In the genomic region with DNA sequence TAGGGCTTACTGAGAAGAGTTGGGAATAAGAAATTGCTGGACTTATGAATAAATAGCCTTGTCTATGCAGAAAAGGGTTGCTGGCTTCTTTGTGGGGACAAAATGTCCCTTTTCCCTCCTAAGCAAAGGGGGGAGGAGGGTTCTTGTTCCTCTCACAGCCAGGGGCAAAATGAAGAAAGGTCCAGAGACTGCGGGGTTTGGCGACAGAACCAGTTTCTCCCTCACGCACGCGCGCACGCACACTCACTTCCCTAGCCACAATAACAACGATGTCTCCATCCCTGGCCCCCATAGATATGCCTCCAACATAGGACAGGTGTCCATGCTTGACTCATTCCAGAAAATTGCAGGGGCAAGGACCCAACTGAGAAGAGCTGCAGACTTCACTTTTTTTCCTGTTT, we compare ENCODE assay signal across 1 cellular context.
TF ChIP-seq lines count a peak whose summit lies in the region.

No MANE protein-coding gene starts in this region.

TF ChIP-seq in GM23338, 12 proteins besides CTCF, POLR2A, EP300 and RAD21 (continued from another document):
- TF ChIP-seq, protein P1, sequence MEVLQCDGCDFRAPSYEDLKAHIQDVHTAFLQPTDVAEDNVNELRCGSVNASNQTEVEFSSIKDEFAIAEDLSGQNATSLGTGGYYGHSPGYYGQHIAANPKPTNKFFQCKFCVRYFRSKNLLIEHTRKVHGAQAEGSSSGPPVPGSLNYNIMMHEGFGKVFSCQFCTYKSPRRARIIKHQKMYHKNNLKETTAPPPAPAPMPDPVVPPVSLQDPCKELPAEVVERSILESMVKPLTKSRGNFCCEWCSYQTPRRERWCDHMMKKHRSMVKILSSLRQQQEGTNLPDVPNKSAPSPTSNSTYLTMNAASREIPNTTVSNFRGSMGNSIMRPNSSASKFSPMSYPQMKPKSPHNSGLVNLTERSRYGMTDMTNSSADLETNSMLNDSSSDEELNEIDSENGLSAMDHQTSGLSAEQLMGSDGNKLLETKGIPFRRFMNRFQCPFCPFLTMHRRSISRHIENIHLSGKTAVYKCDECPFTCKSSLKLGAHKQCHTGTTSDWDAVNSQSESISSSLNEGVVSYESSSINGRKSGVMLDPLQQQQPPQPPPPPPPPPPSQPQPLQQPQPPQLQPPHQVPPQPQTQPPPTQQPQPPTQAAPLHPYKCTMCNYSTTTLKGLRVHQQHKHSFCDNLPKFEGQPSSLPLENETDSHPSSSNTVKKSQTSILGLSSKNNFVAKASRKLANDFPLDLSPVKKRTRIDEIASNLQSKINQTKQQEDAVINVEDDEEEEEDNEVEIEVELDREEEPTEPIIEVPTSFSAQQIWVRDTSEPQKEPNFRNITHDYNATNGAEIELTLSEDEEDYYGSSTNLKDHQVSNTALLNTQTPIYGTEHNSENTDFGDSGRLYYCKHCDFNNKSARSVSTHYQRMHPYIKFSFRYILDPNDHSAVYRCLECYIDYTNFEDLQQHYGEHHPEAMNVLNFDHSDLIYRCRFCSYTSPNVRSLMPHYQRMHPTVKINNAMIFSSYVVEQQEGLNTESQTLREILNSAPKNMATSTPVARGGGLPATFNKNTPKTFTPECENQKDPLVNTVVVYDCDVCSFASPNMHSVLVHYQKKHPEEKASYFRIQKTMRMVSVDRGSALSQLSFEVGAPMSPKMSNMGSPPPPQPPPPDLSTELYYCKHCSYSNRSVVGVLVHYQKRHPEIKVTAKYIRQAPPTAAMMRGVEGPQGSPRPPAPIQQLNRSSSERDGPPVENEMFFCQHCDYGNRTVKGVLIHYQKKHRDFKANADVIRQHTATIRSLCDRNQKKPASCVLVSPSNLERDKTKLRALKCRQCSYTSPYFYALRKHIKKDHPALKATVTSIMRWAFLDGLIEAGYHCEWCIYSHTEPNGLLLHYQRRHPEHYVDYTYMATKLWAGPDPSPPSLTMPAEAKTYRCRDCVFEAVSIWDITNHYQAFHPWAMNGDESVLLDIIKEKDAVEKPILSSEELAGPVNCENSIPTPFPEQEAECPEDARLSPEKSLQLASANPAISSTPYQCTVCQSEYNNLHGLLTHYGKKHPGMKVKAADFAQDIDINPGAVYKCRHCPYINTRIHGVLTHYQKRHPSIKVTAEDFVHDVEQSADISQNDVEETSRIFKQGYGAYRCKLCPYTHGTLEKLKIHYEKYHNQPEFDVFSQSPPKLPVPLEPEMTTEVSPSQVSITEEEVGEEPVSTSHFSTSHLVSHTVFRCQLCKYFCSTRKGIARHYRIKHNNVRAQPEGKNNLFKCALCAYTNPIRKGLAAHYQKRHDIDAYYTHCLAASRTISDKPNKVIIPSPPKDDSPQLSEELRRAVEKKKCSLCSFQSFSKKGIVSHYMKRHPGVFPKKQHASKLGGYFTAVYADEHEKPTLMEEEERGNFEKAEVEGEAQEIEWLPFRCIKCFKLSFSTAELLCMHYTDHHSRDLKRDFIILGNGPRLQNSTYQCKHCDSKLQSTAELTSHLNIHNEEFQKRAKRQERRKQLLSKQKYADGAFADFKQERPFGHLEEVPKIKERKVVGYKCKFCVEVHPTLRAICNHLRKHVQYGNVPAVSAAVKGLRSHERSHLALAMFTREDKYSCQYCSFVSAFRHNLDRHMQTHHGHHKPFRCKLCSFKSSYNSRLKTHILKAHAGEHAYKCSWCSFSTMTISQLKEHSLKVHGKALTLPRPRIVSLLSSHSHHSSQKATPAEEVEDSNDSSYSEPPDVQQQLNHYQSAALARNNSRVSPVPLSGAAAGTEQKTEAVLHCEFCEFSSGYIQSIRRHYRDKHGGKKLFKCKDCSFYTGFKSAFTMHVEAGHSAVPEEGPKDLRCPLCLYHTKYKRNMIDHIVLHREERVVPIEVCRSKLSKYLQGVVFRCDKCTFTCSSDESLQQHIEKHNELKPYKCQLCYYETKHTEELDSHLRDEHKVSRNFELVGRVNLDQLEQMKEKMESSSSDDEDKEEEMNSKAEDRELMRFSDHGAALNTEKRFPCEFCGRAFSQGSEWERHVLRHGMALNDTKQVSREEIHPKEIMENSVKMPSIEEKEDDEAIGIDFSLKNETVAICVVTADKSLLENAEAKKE (CRISPR knock-in tag; IDR thresholded peaks at IDR 0.05), result no peak
- TF ChIP-seq, protein P2, sequence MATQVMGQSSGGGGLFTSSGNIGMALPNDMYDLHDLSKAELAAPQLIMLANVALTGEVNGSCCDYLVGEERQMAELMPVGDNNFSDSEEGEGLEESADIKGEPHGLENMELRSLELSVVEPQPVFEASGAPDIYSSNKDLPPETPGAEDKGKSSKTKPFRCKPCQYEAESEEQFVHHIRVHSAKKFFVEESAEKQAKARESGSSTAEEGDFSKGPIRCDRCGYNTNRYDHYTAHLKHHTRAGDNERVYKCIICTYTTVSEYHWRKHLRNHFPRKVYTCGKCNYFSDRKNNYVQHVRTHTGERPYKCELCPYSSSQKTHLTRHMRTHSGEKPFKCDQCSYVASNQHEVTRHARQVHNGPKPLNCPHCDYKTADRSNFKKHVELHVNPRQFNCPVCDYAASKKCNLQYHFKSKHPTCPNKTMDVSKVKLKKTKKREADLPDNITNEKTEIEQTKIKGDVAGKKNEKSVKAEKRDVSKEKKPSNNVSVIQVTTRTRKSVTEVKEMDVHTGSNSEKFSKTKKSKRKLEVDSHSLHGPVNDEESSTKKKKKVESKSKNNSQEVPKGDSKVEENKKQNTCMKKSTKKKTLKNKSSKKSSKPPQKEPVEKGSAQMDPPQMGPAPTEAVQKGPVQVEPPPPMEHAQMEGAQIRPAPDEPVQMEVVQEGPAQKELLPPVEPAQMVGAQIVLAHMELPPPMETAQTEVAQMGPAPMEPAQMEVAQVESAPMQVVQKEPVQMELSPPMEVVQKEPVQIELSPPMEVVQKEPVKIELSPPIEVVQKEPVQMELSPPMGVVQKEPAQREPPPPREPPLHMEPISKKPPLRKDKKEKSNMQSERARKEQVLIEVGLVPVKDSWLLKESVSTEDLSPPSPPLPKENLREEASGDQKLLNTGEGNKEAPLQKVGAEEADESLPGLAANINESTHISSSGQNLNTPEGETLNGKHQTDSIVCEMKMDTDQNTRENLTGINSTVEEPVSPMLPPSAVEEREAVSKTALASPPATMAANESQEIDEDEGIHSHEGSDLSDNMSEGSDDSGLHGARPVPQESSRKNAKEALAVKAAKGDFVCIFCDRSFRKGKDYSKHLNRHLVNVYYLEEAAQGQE (IDR thresholded peaks at IDR 0.05; ENCODE audit: unreplicated experiment), result no peak
